In genomic region chr17:58066409-58066808, GRCh38 we compare ENCODE assay signal across 15 cellular contexts. TPM values are rescaled to one million over a fixed set of nuclear protein-coding genes. Genes with fewer than 3 reads are reported as not detected.
DNase-seq lines count a peak whose midpoint lies in the region; ATAC-seq and TF ChIP-seq lines count a peak whose summit lies in the region.
"Had no signal": no experiment of that assay in that cellular context is flagged by ENCODE, and none has a peak within 500 bp of the region (broad histone marks: within the 10 kb centered on the region; RNA-seq: fewer than 3 reads in every experiment).

No MANE protein-coding gene starts in this region.

- no peak overlapping the region for H3K27ac ChIP-seq in neural progenitor cell
- H3K27ac ChIP-seq: A549, C4-2B, GM23248 had no signal

- H3K4me3 ChIP-seq in neural progenitor cell: no peak overlapping the region
- no peak overlapping the region for H3K4me3 ChIP-seq in mucosa of descending colon
- H3K4me3 ChIP-seq: A549, GM12878, GM23248 had no signal

- H3K9me3 Mint-ChIP-seq in neural progenitor cell (peaks cover 9% of the 10 kb centered on the region), WTC11 (peaks cover 3% of the 10 kb centered on the region; the same call in 1 of the 2 replicates)

- TF ChIP-seq CTCF in neural progenitor cell (IDR thresholded peaks at IDR 0.05) (no peak), WTC11 (IDR thresholded peaks at IDR 0.05) (no peak), mucosa of descending colon (IDR thresholded peaks at IDR 0.05) (no peak)

- H3K4me1 ChIP-seq in neural progenitor cell: peaks cover 10% of the 10 kb centered on the region
- H3K4me1 ChIP-seq in mucosa of descending colon (ENCODE audit: low read depth): no peaks in the 10 kb centered on the region
- H3K4me1 ChIP-seq: A549, BE2C had no signal

- H3K4me1 Mint-ChIP-seq in neural progenitor cell (peaks cover 11% of the 10 kb centered on the region), WTC11 (no peaks in the 10 kb centered on the region)
- H3K4me1 Mint-ChIP-seq: CD4-positive, alpha-beta memory T cell had no signal

- peaks cover under 1% of the 10 kb centered on the region for H3F3A ChIP-seq in neural progenitor cell (ENCODE audit: low read depth)

- H3K9ac ChIP-seq in neural progenitor cell: no peak overlapping the region
- H3K9ac ChIP-seq: GM23248 had no signal

- H3K36me3 ChIP-seq in neural progenitor cell (no peaks in the 10 kb centered on the region), mucosa of descending colon (ENCODE audit: low read depth) (no peaks in the 10 kb centered on the region)
- H3K36me3 ChIP-seq: BE2C had no signal

- peak; percentile 84 for ATAC-seq in left ventricle myocardium superior
- no peak for ATAC-seq in WTC11
- ATAC-seq in mucosa of descending colon: no peak
- ATAC-seq: A549, GM12878 had no signal

- no peaks in the 10 kb centered on the region for H3K79me2 ChIP-seq in neural progenitor cell (ENCODE audit: low read depth)

- H3K4me3 Mint-ChIP-seq in neural progenitor cell (no peak overlapping the region), WTC11 (no peak overlapping the region)
- H3K4me3 Mint-ChIP-seq: CD4-positive, alpha-beta memory T cell had no signal

- H3K36me3 Mint-ChIP-seq in neural progenitor cell (no peaks in the 10 kb centered on the region), WTC11 (no peaks in the 10 kb centered on the region)
- H3K36me3 Mint-ChIP-seq: CD4-positive, alpha-beta memory T cell had no signal

- CTCF ChIA-PET in WTC11 (lab: Charles Lee): no interaction called here

- H3K27me3 Mint-ChIP-seq in neural progenitor cell (ENCODE audit: insufficient read depth, low read depth) (peaks cover 10% of the 10 kb centered on the region), WTC11 (ENCODE audit: low read depth) (peaks cover 23% of the 10 kb centered on the region)

- H3K27me3 ChIP-seq in neural progenitor cell: no peaks in the 10 kb centered on the region

- H3K4me2 ChIP-seq in neural progenitor cell: no peak overlapping the region
- H3K4me2 ChIP-seq: A549 had no signal

- DNase-seq in NCI-H2227 (lab: John Stamatoyannopoulos, UW; ENCODE audit: unreplicated experiment) (peak; percentile 35), NCI-H2227 treated with DMSO at 0.1 percent for 48 hours (lab: John Stamatoyannopoulos, UW) (peak; percentile 36), left ventricle myocardium superior (no peak), neural progenitor cell (ENCODE audit: low spot score) (no peak), NCI-H82 treated with DMSO at 0.1 percent for 48 hours (lab: John Stamatoyannopoulos, UW; ENCODE audit: unreplicated experiment) (no peak), WTC11 (ENCODE audit: low spot score) (no peak), mucosa of descending colon (no peak)
- DNase-seq: BE2C; CD4-positive, alpha-beta memory T cell; DMS79; GM23248; H7 had no signal

- peak overlapping the region; percentile 63 for H2AFZ ChIP-seq in neural progenitor cell (replicated peaks)
- H2AFZ ChIP-seq: GM23248 had no signal

- H4K20me1 ChIP-seq in neural progenitor cell (ENCODE audit: low read depth): no peaks in the 10 kb centered on the region

- H3K9me3 ChIP-seq in neural progenitor cell (ENCODE audit: low read depth): no peaks in the 10 kb centered on the region
- no peaks in the 10 kb centered on the region for H3K9me3 ChIP-seq in mucosa of descending colon
- H3K9me3 ChIP-seq: A549, BE2C had no signal

- H3K27ac Mint-ChIP-seq in neural progenitor cell (peak overlapping the region; percentile 72), WTC11 (no peak overlapping the region)
- H3K27ac Mint-ChIP-seq: CD4-positive, alpha-beta memory T cell had no signal

- POLR2A ChIA-PET in WTC11 (lab: Charles Lee): no interaction called here

- intact Hi-C loops in left ventricle myocardium superior (cut with micrococcal nuclease): no loop called here
- intact Hi-C loops in mucosa of descending colon (cut with DNase I, micrococcal nuclease): no loop called here

TF ChIP-seq in WTC11, 78 proteins besides CTCF, POLR2A, EP300 and RAD21:
- TF ChIP-seq OVOL2 (CRISPR knock-in tag; IDR thresholded peaks at IDR 0.05; ENCODE audit: borderline replicate concordance): no peak

RNA-seq across cellular contexts. Expression of gene DYNLL2, which starts 16.8 kb away (rescaled TPM):
- total RNA-seq in left ventricle myocardium superior (80.5 TPM), neural progenitor cell (ENCODE audit: low replicate concordance) (46.8 and 52.6 TPM in 2 replicates), WTC11 (2021) (32.1 to 34.6 TPM (median 32.2 TPM) in 3 replicates), mucosa of descending colon (10 to 100 TPM; 33.9 to 53.2 (median 33.9) TPM)

RNA-seq across cellular contexts. Expression of gene SRSF1, which starts 59.4 kb away (rescaled TPM):
- 98.1 TPM for total RNA-seq in left ventricle myocardium superior
- 436 and 556 TPM in 2 replicates for total RNA-seq in neural progenitor cell (ENCODE audit: low replicate concordance)
- total RNA-seq in WTC11 (2021): 349 to 387 TPM (median 366 TPM) in 3 replicates
- 100 to 1,000 TPM; 150 to 188 (median 184) TPM for total RNA-seq in mucosa of descending colon

Comparison
In these comparisons a context has a peak if more than half of its experiments do, and no peak if none do; other contexts are left out.
1. DNase-seq: peak in NCI-H2227 (single experiment) and NCI-H2227 treated with DMSO at 0.1 percent for 48 hours (single experiment); none in left ventricle myocardium superior (single experiment), neural progenitor cell (single experiment), NCI-H82 treated with DMSO at 0.1 percent for 48 hours (single experiment), WTC11 (single experiment) and mucosa of descending colon (0 of 3).